In the genomic region with DNA sequence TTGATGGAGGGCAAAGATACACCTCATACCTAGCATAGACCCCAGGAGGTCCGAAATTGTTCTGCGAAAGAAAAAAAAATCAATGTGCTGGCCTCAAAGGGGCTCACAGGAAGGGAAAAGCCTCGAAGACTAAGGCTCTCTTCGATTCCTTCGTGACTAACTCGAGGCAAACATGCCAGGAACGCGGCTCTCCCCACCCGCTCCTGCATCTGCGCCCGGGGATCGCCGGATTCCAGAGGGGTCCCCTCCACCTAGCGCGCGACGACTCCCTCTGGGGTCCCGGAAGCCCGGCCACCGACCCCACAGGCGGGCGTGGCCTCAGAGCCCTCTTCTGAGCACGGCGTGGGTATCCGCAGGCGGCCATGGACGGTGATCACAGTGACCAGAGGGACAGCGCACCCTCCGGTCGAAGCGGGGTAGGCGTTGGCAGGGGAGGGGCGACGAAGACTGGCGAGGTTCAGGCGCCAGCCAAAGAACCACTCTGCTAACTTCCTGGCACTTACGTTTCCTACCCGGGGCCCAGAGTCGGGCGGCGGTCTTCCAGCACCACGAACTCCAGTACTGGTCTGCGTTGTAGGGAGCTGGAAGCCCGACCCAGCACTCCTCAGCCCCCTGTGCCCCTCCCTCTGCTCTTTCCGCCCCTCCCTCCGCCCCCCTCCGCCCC, we compare ENCODE assay signal across 8 cellular contexts. TPM values are rescaled to one million over a fixed set of nuclear protein-coding genes. Genes with fewer than 3 reads are reported as not detected.
A peak's percentile ranks its signal among the peaks of the same experiment; 100 is the strongest.
DNase-seq lines count a peak whose midpoint lies in the region; ATAC-seq lines count a peak whose summit lies in the region.

No MANE protein-coding gene starts in this region.

- intact Hi-C loops in CD4-positive, alpha-beta memory T cell (cut with micrococcal nuclease) = loop anchor here (1.0 to 5.0 kb wide), 6 partner anchors 18 to 662 kb away; a partner anchor contains a TSS
- intact Hi-C loops in head of caudate nucleus (cut with DNase I) = loop anchor here (1.0 to 5.0 kb wide), 2 partner anchors 109 to 249 kb away; a partner anchor contains a TSS

- DNase-seq in CD4-positive, alpha-beta memory T cell = no peak
- DNase-seq in NCI-H187 treated with DMSO at 0.1 percent for 48 hours (lab: John Stamatoyannopoulos, UW) (peak; percentile 74), head of caudate nucleus (peak in 41 of 42 donors; percentile 71 to 93 (median 85)), non-pigmented ciliary epithelial cell (ENCODE audit: low read depth) (peak; percentile 27), dermis blood vessel endothelial cell (no peak)

- peak overlapping the region; percentile 65 to 71 for H3K4me3 ChIP-seq in CD4-positive, alpha-beta memory T cell (ENCODE audit: low read length in 2 of 2)

- H3K36me3 ChIP-seq in CD4-positive, alpha-beta memory T cell (ENCODE audit: insufficient read depth, low read length) = peaks cover 5% of the 10 kb centered on the region

- POLR2A ChIA-PET in CD4-positive, alpha-beta memory T cell (lab: Charles Lee; ENCODE audit: partially characterized antibody) = interaction anchor here (0.7 to 2.8 kb wide), 20 partner anchors 8 to 787 kb away, joined by 3 to 39 read pairs (median 5); a partner anchor contains a TSS

- CTCF ChIA-PET in CD4-positive, alpha-beta memory T cell (lab: Charles Lee; ENCODE audit: partially characterized antibody) = interaction anchor here (0.7 to 1.9 kb wide), 3 partner anchors 8 to 10 kb away, joined by 3 to 17 read pairs (median 5); no protein-coding TSS in a partner anchor

- H3K4me3 Mint-ChIP-seq in CD4-positive, alpha-beta memory T cell = peak overlapping the region; percentile 83 to 96 (median 92)
- peak overlapping the region; percentile 99 for H3K4me3 Mint-ChIP-seq in activated T-helper 17 cell treated with anti-CD3 and anti-CD28 coated beads, Interleukin-2, amount 50 U/mL, for 72 hours

- H3K36me3 Mint-ChIP-seq in CD4-positive, alpha-beta memory T cell = peaks cover 6 to 42% of the 10 kb centered on the region in 2 donors
- H3K36me3 Mint-ChIP-seq in activated T-helper 17 cell treated with anti-CD3 and anti-CD28 coated beads, Interleukin-2, amount 50 U/mL, for 72 hours (ENCODE audit: low read depth) = peaks cover 59% of the 10 kb centered on the region

- H3K27me3 Mint-ChIP-seq in CD4-positive, alpha-beta memory T cell = no peaks in the 10 kb centered on the region
- no peaks in the 10 kb centered on the region for H3K27me3 Mint-ChIP-seq in activated T-helper 17 cell treated with anti-CD3 and anti-CD28 coated beads, Interleukin-2, amount 50 U/mL, for 72 hours

- peaks cover 41% of the 10 kb centered on the region for H3K4me1 ChIP-seq in CD4-positive, alpha-beta memory T cell (ENCODE audit: insufficient read depth, low read length)

- peak overlapping the region; percentile 88 to 97 (median 95) for H3K27ac Mint-ChIP-seq in CD4-positive, alpha-beta memory T cell
- peak overlapping the region; percentile 97 for H3K27ac Mint-ChIP-seq in activated T-helper 17 cell treated with anti-CD3 and anti-CD28 coated beads, Interleukin-2, amount 50 U/mL, for 72 hours

- no peaks in the 10 kb centered on the region for H3K27me3 ChIP-seq in CD4-positive, alpha-beta memory T cell (ENCODE audit: insufficient read depth, low read length)

- H3K4me1 Mint-ChIP-seq in CD4-positive, alpha-beta memory T cell = peaks cover 30 to 61% (median 42%) of the 10 kb centered on the region in 4 donors
- H3K4me1 Mint-ChIP-seq in activated T-helper 17 cell treated with anti-CD3 and anti-CD28 coated beads, Interleukin-2, amount 50 U/mL, for 72 hours = peaks cover 29% of the 10 kb centered on the region

- H3K9me3 Mint-ChIP-seq in CD4-positive, alpha-beta memory T cell = no peaks in the 10 kb centered on the region
- H3K9me3 Mint-ChIP-seq in activated T-helper 17 cell treated with anti-CD3 and anti-CD28 coated beads, Interleukin-2, amount 50 U/mL, for 72 hours = peaks cover 3% of the 10 kb centered on the region

- ATAC-seq in GM18861 (IDR thresholded peaks at IDR 0.05; ENCODE audit: unreplicated experiment) (peak; percentile 57), HG02981 (IDR thresholded peaks at IDR 0.05; ENCODE audit: unreplicated experiment) (peak; percentile 49)
- ATAC-seq in activated T-helper 17 cell treated with anti-CD3 and anti-CD28 coated beads, Interleukin-2, amount 50 U/mL, for 72 hours (replicated peaks) = peak; percentile 76

- no peaks in the 10 kb centered on the region for H3K9me3 ChIP-seq in CD4-positive, alpha-beta memory T cell (ENCODE audit: control insufficient read depth in 1 of 2, low read length in 2 of 2)

- peak overlapping the region; percentile 91 for H3K27ac ChIP-seq in CD4-positive, alpha-beta memory T cell (ENCODE audit: low read depth, low read length)

RNA-seq across cellular contexts. Expression of a gene that starts 0.5 kb away (rescaled TPM):
- 10 to 100 TPM; 65.0 to 76.8 TPM for total RNA-seq in CD4-positive, alpha-beta memory T cell
- polyA plus RNA-seq in CD4-positive, alpha-beta memory T cell = 10 to 100 TPM; 20.4 to 31.0 TPM
- 10 to 100 TPM; 43.5 to 99.1 TPM for total RNA-seq in activated T-helper 17 cell treated with anti-CD3 and anti-CD28 coated beads, Interleukin-2, amount 50 U/mL, for 72 hours
- 49.7 and 93.9 TPM in 2 replicates for total RNA-seq in dermis blood vessel endothelial cell

Comparison
In these comparisons a context has a peak if more than half of its experiments do, and no peak if none do; other contexts are left out.
1. DNase-seq: peak in NCI-H187 treated with DMSO at 0.1 percent for 48 hours (single experiment), head of caudate nucleus (41 of 42) and non-pigmented ciliary epithelial cell (single experiment); none in CD4-positive, alpha-beta memory T cell (0 of 5) and dermis blood vessel endothelial cell (single experiment).
2. Peak in every context shown above with its lines, with median percentiles within 50 percentile points of each other: ATAC-seq.